ENCODE assay signal across 28 cellular contexts in genomic region chr3:132262956-132263355, GRCh38. TPM values are rescaled to one million over a fixed set of nuclear protein-coding genes. Genes with fewer than 3 reads are reported as not detected.
"Had no signal": no experiment of that assay in that cellular context is flagged by ENCODE, and none has a peak within 500 bp of the region (broad histone marks: within the 10 kb centered on the region; RNA-seq: fewer than 3 reads in every experiment).

No MANE protein-coding gene starts in this region.

- DNase-seq: activated CD4-positive, alpha-beta T cell treated with anti-CD3 and anti-CD28 coated beads for 48 hours; activated CD4-positive, alpha-beta T cell treated with anti-CD3 and anti-CD28 coated beads, Interleukin-2, amount 50 U/mL, for 4 hours; activated CD4-positive, CD25-positive, alpha-beta regulatory T cell treated with anti-CD3 and anti-CD28 coated beads, Interleukin-2, amount 50 U/mL, for 72 hours; activated CD8-positive, alpha-beta memory T cell treated with anti-CD3 and anti-CD28 coated beads, Interleukin-2, amount 50 U/mL, for 48 hours; activated CD8-positive, alpha-beta T cell treated with anti-CD3 and anti-CD28 coated beads, Interleukin-2, amount 10 ng/mL, durations not matched to agents 7 days and 5 days; activated effector memory CD4-positive, alpha-beta T cell treated with Interleukin-2 at 50 U/mL for 16 hours; activated naive CD4-positive, alpha-beta T cell; activated T-cell treated with anti-CD3 and anti-CD28 coated beads, Interleukin-2, amount 50 U/mL, for 24 hours; aorta; MG63; MV-4-11; NCI-H1092 treated with DMSO at 0.1 percent for 48 hours; NCI-H1417 treated with DMSO at 0.1 percent for 48 hours; NCI-H1694; NCI-H2029; NCI-H2107; NCI-H2171 treated with DMSO at 0.1 percent for 48 hours; NCI-H226; NCI-H510A; NCI-H526 treated with DMSO at 0.1 percent for 48 hours; NCI-H82; SHP77 had no signal

- H3K36me3 ChIP-seq: breast epithelium, MG63, SJSA1 had no signal

- H3K4me1 ChIP-seq: breast epithelium, SJSA1 had no signal

- H3K9me3 ChIP-seq: breast epithelium, SJSA1 had no signal

- H3K4me3 ChIP-seq: breast epithelium, MG63, SJSA1 had no signal

- H3K27ac ChIP-seq: breast epithelium, SJSA1 had no signal

- FAIRE-seq: RCC 7860 had no signal

- H3K27me3 ChIP-seq: breast epithelium, MG63, SJSA1 had no signal

- ATAC-seq: activated CD8-positive, alpha-beta T cell treated with anti-CD3 and anti-CD28 coated beads, Interleukin-2, amount 10 ng/mL, durations not matched to agents 7 days and 5 days; SK-N-SH treated with all-trans-retinoic acid at 6 μM for 48 hours; WTC11 had no signal

RNA-seq across cellular contexts. Expression of gene ACP3, which starts 54.3 kb away (rescaled TPM):
- total RNA-seq: activated CD8-positive, alpha-beta T cell treated with anti-CD3 and anti-CD28 coated beads, Interleukin-2, amount 10 ng/mL, durations not matched to agents 7 days and 5 days; activated T-helper 1 cell treated with anti-CD3 and anti-CD28 coated beads, Interleukin-12 subunit alpha, Interleukin-12 subunit beta, Interleukin-2, Interleukin-4 antibody, amounts not matched to agents 30 ng/mL and 10 ng/mL and 1 ng/mL, durations not matched to agents 14 hours and 24 hours and 36 hours; SJSA1 had no signal
